Comparison of ENCODE assay signal across 1 cellular context in the genomic region with DNA sequence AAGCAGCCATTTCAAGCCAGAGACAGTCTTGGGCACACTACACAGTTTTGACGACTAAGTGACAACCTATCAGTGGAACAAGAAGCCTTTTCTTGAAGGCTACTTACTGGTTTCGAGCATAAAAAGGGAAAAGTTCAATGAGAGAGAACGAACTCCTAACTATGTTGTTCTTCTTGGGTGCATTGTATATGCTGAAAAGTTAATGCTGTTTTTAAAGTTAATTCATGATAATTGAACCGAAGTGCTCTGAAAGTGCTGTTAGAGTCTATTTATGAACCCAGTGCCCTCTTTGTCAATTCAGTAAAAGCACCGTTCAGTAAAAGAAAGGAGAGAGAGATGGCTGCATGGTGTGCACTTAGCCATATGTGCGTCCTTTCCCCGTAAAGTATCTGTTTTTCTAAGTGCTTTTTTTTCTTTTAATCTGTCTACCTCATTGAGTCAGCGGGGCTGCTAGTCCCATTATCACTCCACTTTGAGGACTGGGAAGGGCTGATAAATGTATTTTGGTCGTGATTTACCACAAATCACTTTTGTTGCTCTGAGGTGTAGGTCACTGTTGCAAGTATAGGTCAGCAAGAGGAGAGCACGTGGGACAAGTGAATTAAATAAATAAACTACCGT.
TF ChIP-seq lines count a peak whose summit lies in the region.

No MANE protein-coding gene starts in this region.

TF ChIP-seq in H1, 55 proteins besides CTCF, POLR2A, EP300 and RAD21:
- TF ChIP-seq, protein P1, sequence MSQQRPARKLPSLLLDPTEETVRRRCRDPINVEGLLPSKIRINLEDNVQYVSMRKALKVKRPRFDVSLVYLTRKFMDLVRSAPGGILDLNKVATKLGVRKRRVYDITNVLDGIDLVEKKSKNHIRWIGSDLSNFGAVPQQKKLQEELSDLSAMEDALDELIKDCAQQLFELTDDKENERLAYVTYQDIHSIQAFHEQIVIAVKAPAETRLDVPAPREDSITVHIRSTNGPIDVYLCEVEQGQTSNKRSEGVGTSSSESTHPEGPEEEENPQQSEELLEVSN (IDR thresholded peaks at IDR 0.05) = no peak
- no peak for TF ChIP-seq RNF2 (IDR thresholded peaks at IDR 0.05; ENCODE audit: borderline replicate concordance, low read depth, low read length, missing control alignments, poor library complexity, severe bottlenecking)
- no peak for TF ChIP-seq SP1 (IDR thresholded peaks at IDR 0.05; ENCODE audit: low read depth, low read length)
- no peak for TF ChIP-seq BACH1 (IDR thresholded peaks at IDR 0.05; ENCODE audit: low read length)
- TF ChIP-seq NRF1 (IDR thresholded peaks at IDR 0.05; ENCODE audit: low read depth, low read length) = no peak
